In genomic region chr1:235087906-235088305, GRCh38 we compare ENCODE assay signal across 20 cellular contexts. TPM values are rescaled to one million over a fixed set of nuclear protein-coding genes. Genes with fewer than 3 reads are reported as not detected.
DNase-seq lines count a peak whose midpoint lies in the region; ATAC-seq and TF ChIP-seq lines count a peak whose summit lies in the region.
"Had no signal": no experiment of that assay in that cellular context is flagged by ENCODE, and none has a peak within 500 bp of the region (broad histone marks: within the 10 kb centered on the region; RNA-seq: fewer than 3 reads in every experiment).

No MANE protein-coding gene starts in this region.

- peak; percentile 52 for DNase-seq in activated effector memory CD4-positive, alpha-beta T cell treated with anti-CD3 and anti-CD28 coated beads, Interleukin-2, amount 50 U/mL, for 16 hours
- DNase-seq in activated effector memory CD4-positive, alpha-beta T cell treated with Interleukin-2 at 50 U/mL for 16 hours, result no peak
- no peak for DNase-seq in activated T-helper 2 cell treated with anti-CD3 and anti-CD28 coated beads, Interferon-gamma antibody, Interleukin-2, Interleukin-4, amounts not matched to agents 10 μg/mL and 5 μg/mL and 100 μg/mL, durations not matched to agents 14 hours and 24 hours and 36 hours (ENCODE audit: low spot score)
- no peak for DNase-seq in neural progenitor cell (ENCODE audit: low spot score)
- no peak for DNase-seq in 8988T
- DNase-seq in activated gamma-delta T cell (lab: John Stamatoyannopoulos, UW), result no peak
- DNase-seq: DMS79, H7, HFFc6, MG63, NCI-H1417, NCI-H187 treated with DMSO at 0.1 percent for 48 hours, NCI-H510A, NCI-H748 treated with DMSO at 0.1 percent for 48 hours, SJCRH30 had no signal

- H4K20me1 ChIP-seq in neural progenitor cell (ENCODE audit: low read depth), result no peaks in the 10 kb centered on the region

- H3K4me1 Mint-ChIP-seq in activated T-helper 2 cell treated with anti-CD3 and anti-CD28 coated beads, Interferon-gamma antibody, Interleukin-2, Interleukin-4, amounts not matched to agents 10 μg/mL and 5 μg/mL and 100 μg/mL, durations not matched to agents 14 hours and 24 hours and 36 hours (ENCODE audit: low read depth), result peaks cover 22% of the 10 kb centered on the region
- H3K4me1 Mint-ChIP-seq in neural progenitor cell, result peaks cover 38% of the 10 kb centered on the region

- no peak for ATAC-seq in GM21576 (IDR thresholded peaks at IDR 0.05; ENCODE audit: unreplicated experiment)
- ATAC-seq: A549, K562 had no signal

- H3K79me2 ChIP-seq in neural progenitor cell (ENCODE audit: low read depth), result no peaks in the 10 kb centered on the region

- H3F3A ChIP-seq in neural progenitor cell (ENCODE audit: low read depth), result peaks cover 39% of the 10 kb centered on the region

- H3K9ac ChIP-seq in neural progenitor cell, result no peak overlapping the region

- H2AFZ ChIP-seq in neural progenitor cell (replicated peaks), result no peak overlapping the region

- H3K27ac Mint-ChIP-seq in activated T-helper 2 cell treated with anti-CD3 and anti-CD28 coated beads, Interferon-gamma antibody, Interleukin-2, Interleukin-4, amounts not matched to agents 10 μg/mL and 5 μg/mL and 100 μg/mL, durations not matched to agents 14 hours and 24 hours and 36 hours, result peak overlapping the region; percentile 33
- H3K27ac Mint-ChIP-seq in neural progenitor cell, result peak overlapping the region; percentile 80
- H3K27ac Mint-ChIP-seq: B cell, CD14-positive monocyte, HFFc6 had no signal

- H3K27me3 ChIP-seq in neural progenitor cell, result no peaks in the 10 kb centered on the region
- H3K27me3 ChIP-seq: MG63, SJCRH30 had no signal

- no peaks in the 10 kb centered on the region for H3K9me3 ChIP-seq in neural progenitor cell (ENCODE audit: low read depth)
- H3K9me3 ChIP-seq: A549, MG63, SJCRH30 had no signal

- peaks cover 28% of the 10 kb centered on the region for H3K4me1 ChIP-seq in neural progenitor cell

- no peak overlapping the region for H3K4me3 Mint-ChIP-seq in activated T-helper 2 cell treated with anti-CD3 and anti-CD28 coated beads, Interferon-gamma antibody, Interleukin-2, Interleukin-4, amounts not matched to agents 10 μg/mL and 5 μg/mL and 100 μg/mL, durations not matched to agents 14 hours and 24 hours and 36 hours (ENCODE audit: low read depth)
- no peak overlapping the region for H3K4me3 Mint-ChIP-seq in neural progenitor cell
- H3K4me3 Mint-ChIP-seq: B cell, CD14-positive monocyte, HFFc6 had no signal

- no peak overlapping the region for H3K4me3 ChIP-seq in neural progenitor cell
- H3K4me3 ChIP-seq: A549, K562, MG63, SJCRH30 had no signal

- no peaks in the 10 kb centered on the region for H3K36me3 Mint-ChIP-seq in activated T-helper 2 cell treated with anti-CD3 and anti-CD28 coated beads, Interferon-gamma antibody, Interleukin-2, Interleukin-4, amounts not matched to agents 10 μg/mL and 5 μg/mL and 100 μg/mL, durations not matched to agents 14 hours and 24 hours and 36 hours (ENCODE audit: low read depth)
- H3K36me3 Mint-ChIP-seq in neural progenitor cell, result no peaks in the 10 kb centered on the region
- H3K36me3 Mint-ChIP-seq: CD14-positive monocyte had no signal

- no peaks in the 10 kb centered on the region for H3K36me3 ChIP-seq in neural progenitor cell
- H3K36me3 ChIP-seq: MG63, SJCRH30 had no signal

- intact Hi-C loops in activated T-helper 2 cell treated with anti-CD3 and anti-CD28 coated beads, Interferon-gamma antibody, Interleukin-2, Interleukin-4, amounts not matched to agents 10 μg/mL and 5 μg/mL and 100 μg/mL, durations not matched to agents 14 hours and 24 hours and 36 hours (cut with micrococcal nuclease), result no loop called here

- H3K4me2 ChIP-seq in neural progenitor cell, result no peak overlapping the region
- H3K4me2 ChIP-seq: A549 had no signal

- no peaks in the 10 kb centered on the region for H3K27me3 Mint-ChIP-seq in activated T-helper 2 cell treated with anti-CD3 and anti-CD28 coated beads, Interferon-gamma antibody, Interleukin-2, Interleukin-4, amounts not matched to agents 10 μg/mL and 5 μg/mL and 100 μg/mL, durations not matched to agents 14 hours and 24 hours and 36 hours (ENCODE audit: low read depth)
- H3K27me3 Mint-ChIP-seq in neural progenitor cell (ENCODE audit: insufficient read depth, low read depth), result peaks cover 8% of the 10 kb centered on the region
- H3K27me3 Mint-ChIP-seq: B cell had no signal

- H3K9me3 Mint-ChIP-seq in activated T-helper 2 cell treated with anti-CD3 and anti-CD28 coated beads, Interferon-gamma antibody, Interleukin-2, Interleukin-4, amounts not matched to agents 10 μg/mL and 5 μg/mL and 100 μg/mL, durations not matched to agents 14 hours and 24 hours and 36 hours, result no peaks in the 10 kb centered on the region
- no peaks in the 10 kb centered on the region for H3K9me3 Mint-ChIP-seq in neural progenitor cell
- H3K9me3 Mint-ChIP-seq: HFFc6 had no signal

- no peak for TF ChIP-seq CTCF in neural progenitor cell (IDR thresholded peaks at IDR 0.05)

- no peak overlapping the region for H3K27ac ChIP-seq in neural progenitor cell
- H3K27ac ChIP-seq: SJCRH30 had no signal

RNA-seq across cellular contexts. Expression of gene TOMM20, which starts 40.7 kb away (rescaled TPM):
- 105 and 118 TPM in 2 replicates for total RNA-seq in activated T-helper 2 cell treated with anti-CD3 and anti-CD28 coated beads, Interferon-gamma antibody, Interleukin-2, Interleukin-4, amounts not matched to agents 10 μg/mL and 5 μg/mL and 100 μg/mL, durations not matched to agents 14 hours and 24 hours and 36 hours
- 154 and 212 TPM in 2 replicates for total RNA-seq in neural progenitor cell (ENCODE audit: low replicate concordance)
